Comparison of ENCODE assay signal across 24 cellular contexts in genomic region chr22:22866381-22867111, GRCh38. TPM values are rescaled to one million over a fixed set of nuclear protein-coding genes. Genes with fewer than 3 reads are reported as not detected.
A peak's percentile ranks its signal among the peaks of the same experiment; 100 is the strongest.
DNase-seq lines count a peak whose midpoint lies in the region; ATAC-seq, FAIRE-seq and TF ChIP-seq lines count a peak whose summit lies in the region.
"Had no signal": no experiment of that assay in that cellular context is flagged by ENCODE, and none has a peak within 500 bp of the region (broad histone marks: within the 10 kb centered on the region; RNA-seq: fewer than 3 reads in every experiment).

No MANE protein-coding gene starts in this region.

- POLR2A ChIA-PET in T-cell (lab: Charles Lee): no interaction called here

- H3K9me3 Mint-ChIP-seq in activated naive CD4-positive, alpha-beta T cell treated with anti-CD3 and anti-CD28 coated beads, Interleukin-2, amount 50 U/mL, for 24 hours: no peaks in the 10 kb centered on the region
- H3K9me3 Mint-ChIP-seq in T-cell: no peaks in the 10 kb centered on the region
- H3K9me3 Mint-ChIP-seq: mesothelial cell of epicardium; T-helper 1 cell treated with Interleukin-12 subunit alpha and Interleukin-12 subunit beta and Interleukin-4 antibody, amounts not matched to agents 30 μg/mL and 1 μg/mL, for 36 hours had no signal

- no peaks in the 10 kb centered on the region for H3K27me3 ChIP-seq in transverse colon
- H3K27me3 ChIP-seq: uterus had no signal

- H3K36me3 Mint-ChIP-seq in activated naive CD4-positive, alpha-beta T cell treated with anti-CD3 and anti-CD28 coated beads, Interleukin-2, amount 50 U/mL, for 24 hours: no peaks in the 10 kb centered on the region
- no peaks in the 10 kb centered on the region for H3K36me3 Mint-ChIP-seq in T-cell
- H3K36me3 Mint-ChIP-seq: mesothelial cell of epicardium had no signal

- H3K4me1 Mint-ChIP-seq in activated naive CD4-positive, alpha-beta T cell treated with anti-CD3 and anti-CD28 coated beads, Interleukin-2, amount 50 U/mL, for 24 hours: peaks cover 44% of the 10 kb centered on the region
- peaks cover 37 to 56% (median 43%) of the 10 kb centered on the region in 3 donors for H3K4me1 Mint-ChIP-seq in T-cell
- H3K4me1 Mint-ChIP-seq: mesothelial cell of epicardium had no signal

- no peak for TF ChIP-seq EP300 in transverse colon (IDR thresholded peaks at IDR 0.05; ENCODE audit: low read depth)

- H3K4me3 ChIP-seq in transverse colon: no peak overlapping the region
- H3K4me3 ChIP-seq: MG63, uterus had no signal

- no peaks in the 10 kb centered on the region for H3K27me3 Mint-ChIP-seq in activated naive CD4-positive, alpha-beta T cell treated with anti-CD3 and anti-CD28 coated beads, Interleukin-2, amount 50 U/mL, for 24 hours
- H3K27me3 Mint-ChIP-seq in T-cell: no peaks in the 10 kb centered on the region

- H3K9me3 ChIP-seq in transverse colon: no peaks in the 10 kb centered on the region
- H3K9me3 ChIP-seq: MG63, uterus had no signal

- in situ Hi-C loops in transverse colon (cut with MboI; ENCODE audit: low pct_ligation_motif_present in 1 of 4, low pct_unique_long_range_greater_than_20kb in 1 of 4, low sequenced_read_pairs in 3 of 4): no loop called here

- H3K36me3 ChIP-seq in transverse colon: no peaks in the 10 kb centered on the region
- H3K36me3 ChIP-seq: MG63, uterus had no signal

- no peak for ATAC-seq in T-cell (replicated peaks in 1 of 4)
- ATAC-seq in left ventricle myocardium superior: peak; percentile 89
- no peak for ATAC-seq in HG02610 (IDR thresholded peaks at IDR 0.05; ENCODE audit: unreplicated experiment)

- CTCF ChIA-PET in T-cell (lab: Charles Lee): no interaction called here

- intact Hi-C loops in left ventricle myocardium superior (cut with micrococcal nuclease) (no loop called here), transverse colon (cut with DNase I; ENCODE audit: low total_unique reads) (no loop called here)

- no peak for DNase-seq in activated naive CD4-positive, alpha-beta T cell treated with Interleukin-2 at 50 U/mL for 16 hours
- no peak for DNase-seq in T-cell
- no peak for DNase-seq in left ventricle myocardium superior
- no peak for DNase-seq in transverse colon
- no peak for DNase-seq in urothelium cell line (ENCODE audit: low spot score)
- no peak for DNase-seq in NCI-H1417 (lab: John Stamatoyannopoulos, UW)
- DNase-seq: activated CD4-positive, CD25-positive, alpha-beta regulatory T cell treated with anti-CD3 and anti-CD28 coated beads, Interleukin-2, amount 50 U/mL, for 72 hours; amniotic stem cell; glutamatergic neuron; H7; kidney; MG63; NCI-H2081 treated with DMSO at 0.1 percent for 48 hours; NCI-H748 treated with DMSO at 0.1 percent for 48 hours; uterus had no signal

- peaks cover 0 to 24% (median 4%) of the 10 kb centered on the region in 4 donors for H3K4me1 ChIP-seq in transverse colon
- H3K4me1 ChIP-seq: parathyroid adenoma, uterus had no signal

- H3K27ac ChIP-seq in transverse colon: peak overlapping the region; percentile 5 to 60 (median 27)
- H3K27ac ChIP-seq: parathyroid adenoma, RWPE1, uterus had no signal

- TF ChIP-seq POLR2A in transverse colon (IDR thresholded peaks at IDR 0.05): no peak

- H3K27ac Mint-ChIP-seq in activated naive CD4-positive, alpha-beta T cell treated with anti-CD3 and anti-CD28 coated beads, Interleukin-2, amount 50 U/mL, for 24 hours: peak overlapping the region; percentile 82
- H3K27ac Mint-ChIP-seq in T-cell: peak overlapping the region; percentile 86 to 89
- H3K27ac Mint-ChIP-seq: mesothelial cell of epicardium; T-helper 1 cell treated with Interleukin-12 subunit alpha and Interleukin-12 subunit beta and Interleukin-4 antibody, amounts not matched to agents 30 μg/mL and 1 μg/mL, for 36 hours had no signal

- WGBS in transverse colon (ENCODE audit: low coverage in 1 of 2), 2 donors: 40 to 50% methylated on average over 1 to 8 of the region's 8 CpGs

- no peak for FAIRE-seq in urothelium cell line (lab: Jason Lieb, UNC)
- FAIRE-seq: endometrium, HTR-8/SVneo, kidney had no signal

- no peak for TF ChIP-seq CTCF in transverse colon (IDR thresholded peaks at IDR 0.05)

- no peak overlapping the region for H3K4me3 Mint-ChIP-seq in activated naive CD4-positive, alpha-beta T cell treated with anti-CD3 and anti-CD28 coated beads, Interleukin-2, amount 50 U/mL, for 24 hours
- H3K4me3 Mint-ChIP-seq in T-cell: peak overlapping the region in 1 of 3 donors; percentile 24
- H3K4me3 Mint-ChIP-seq: mesothelial cell of epicardium; T-helper 1 cell treated with Interleukin-12 subunit alpha and Interleukin-12 subunit beta and Interleukin-4 antibody, amounts not matched to agents 30 μg/mL and 1 μg/mL, for 36 hours had no signal

RNA-seq across cellular contexts. Expression of gene IGLL5, which starts 21.1 kb away (rescaled TPM):
- 1 to 10 TPM in 3 of 5 donors, under 1 TPM in 2; 0.35 to 2.9 (median 2.1) TPM for total RNA-seq in T-cell
- total RNA-seq in left ventricle myocardium superior: 0.92 TPM
- total RNA-seq in transverse colon: 100 to 1,000 TPM in 1 of 4 donors, 10 to 100 TPM in 2, not detected in 1; 14.9 to 104 (median 33.8) TPM
- total RNA-seq: chondrocyte, H7, mesothelial cell of epicardium had no signal
